In the genomic region with DNA sequence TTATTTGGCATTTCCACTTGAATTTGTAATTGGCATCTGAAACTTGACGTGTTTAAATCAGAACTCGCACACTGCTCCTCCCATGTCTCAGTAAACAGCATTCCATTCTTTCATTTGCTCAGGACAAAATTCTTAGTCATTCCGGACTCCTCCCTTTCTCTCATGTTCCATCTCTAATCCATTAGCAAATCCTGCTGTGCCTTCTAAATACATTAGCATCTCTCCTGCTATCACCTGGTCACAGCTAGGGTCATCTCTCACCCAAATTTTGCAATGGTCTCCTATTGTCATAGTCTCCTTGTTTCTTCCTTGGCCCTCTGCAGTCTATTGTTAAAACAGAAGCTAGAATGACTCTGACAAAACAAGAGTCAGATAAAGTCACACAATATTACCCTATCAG, we compare ENCODE assay signal across 23 cellular contexts.
"Had no signal": no experiment of that assay in that cellular context is flagged by ENCODE, and none has a peak within 500 bp of the region (broad histone marks: within the 10 kb centered on the region; RNA-seq: fewer than 3 reads in every experiment).

No MANE protein-coding gene starts in this region.

- H3K27ac ChIP-seq: breast epithelium had no signal

- H3K9me3 ChIP-seq: breast epithelium, MG63 had no signal

- H3K4me1 ChIP-seq: breast epithelium had no signal

- ATAC-seq: activated CD8-positive, alpha-beta T cell treated with anti-CD3 and anti-CD28 coated beads, Interleukin-2, amount 10 ng/mL, durations not matched to agents 7 days and 5 days; Panc1 had no signal

- DNase-seq: activated CD4-positive, alpha-beta T cell treated with anti-CD3 and anti-CD28 coated beads for 48 hours; activated CD4-positive, alpha-beta T cell treated with anti-CD3 and anti-CD28 coated beads, Interleukin-2, amount 50 U/mL, for 4 hours; activated CD4-positive, CD25-positive, alpha-beta regulatory T cell treated with anti-CD3 and anti-CD28 coated beads, Interleukin-2, amount 50 U/mL, for 72 hours; activated CD8-positive, alpha-beta memory T cell treated with anti-CD3 and anti-CD28 coated beads, Interleukin-2, amount 50 U/mL, for 48 hours; activated CD8-positive, alpha-beta T cell treated with anti-CD3 and anti-CD28 coated beads, Interleukin-2, amount 10 ng/mL, durations not matched to agents 7 days and 5 days; activated naive CD4-positive, alpha-beta T cell; activated T-cell treated with anti-CD3 and anti-CD28 coated beads, Interleukin-2, amount 50 U/mL, for 1 hour; aorta; caudate nucleus; MG63; MV-4-11; NCI-H1105; NCI-H1436 treated with DMSO at 0.1 percent for 48 hours; NCI-H187; NCI-H2081; NCI-H510A treated with DMSO at 0.1 percent for 48 hours; NCI-H69; NK-92 treated with Interleukin-12 subunit alpha and Interleukin-12 subunit beta, amount 100 ng/mL, for 24 hours; OCI-M1; RPMI8226; SHP77 had no signal

- H3K27me3 ChIP-seq: breast epithelium, MG63 had no signal

- H3K36me3 ChIP-seq: breast epithelium, MG63 had no signal

- H3K4me3 ChIP-seq: breast epithelium, MG63 had no signal
